ENCODE assay signal across 18 cellular contexts in the genomic region with DNA sequence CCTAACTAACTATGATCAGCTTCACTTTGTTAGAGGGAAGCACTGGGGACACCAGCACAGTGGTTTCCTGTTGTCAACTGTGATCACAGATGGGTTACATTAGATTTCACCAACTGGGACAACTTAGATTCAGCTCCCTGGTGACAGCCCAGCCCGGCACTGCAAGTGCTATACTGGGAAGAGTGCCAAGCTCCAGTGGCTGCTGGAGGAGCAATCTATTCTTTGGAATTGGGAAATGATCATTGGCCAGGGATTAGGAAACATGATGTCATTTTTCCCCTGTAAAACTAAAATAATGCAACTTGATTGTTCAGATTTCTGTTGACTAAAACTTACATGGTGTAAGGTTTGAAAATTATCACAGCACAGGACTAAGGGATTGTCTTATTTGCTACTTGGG. TPM values are rescaled to one million over a fixed set of nuclear protein-coding genes. Genes with fewer than 3 reads are reported as not detected.
DNase-seq lines count a peak whose midpoint lies in the region; ATAC-seq and TF ChIP-seq lines count a peak whose summit lies in the region.
"Had no signal": no experiment of that assay in that cellular context is flagged by ENCODE, and none has a peak within 500 bp of the region (broad histone marks: within the 10 kb centered on the region; RNA-seq: fewer than 3 reads in every experiment).

No MANE protein-coding gene starts in this region.

- no peak overlapping the region for H3K9ac ChIP-seq in smooth muscle cell (ENCODE audit: low read depth)

- H3K27ac ChIP-seq in right lobe of liver (peak overlapping the region in 1 of 3 donors; percentile 48), transverse colon (no peak overlapping the region), smooth muscle cell (ENCODE audit: low read depth) (no peak overlapping the region)
- H3K27ac ChIP-seq: pancreas, stomach had no signal

- H3K79me2 ChIP-seq in smooth muscle cell (ENCODE audit: low read depth) = no peaks in the 10 kb centered on the region

- TF ChIP-seq POLR2A in right lobe of liver (IDR thresholded peaks at IDR 0.05) = no peak
- no peak for TF ChIP-seq POLR2A in transverse colon (IDR thresholded peaks at IDR 0.05)

- H3F3A ChIP-seq in smooth muscle cell (ENCODE audit: low read depth) = no peaks in the 10 kb centered on the region

- H3K4me1 ChIP-seq in right lobe of liver (peaks cover 0 to 13% (median 0%) of the 10 kb centered on the region in 4 donors), transverse colon (no peaks in the 10 kb centered on the region), smooth muscle cell (ENCODE audit: low read depth) (no peaks in the 10 kb centered on the region)
- H3K4me1 ChIP-seq: pancreas, stomach had no signal

- DNase-seq in AG10803 (ENCODE audit: low read depth) = peak; percentile 20
- peak; percentile 14 for DNase-seq in NCI-H2171 (lab: John Stamatoyannopoulos, UW)
- peak; percentile 39 for DNase-seq in fibroblast of mammary gland (ENCODE audit: low read depth)
- peak; percentile 69 to 70 (median 70) for DNase-seq in right lobe of liver
- no peak for DNase-seq in transverse colon
- no peak for DNase-seq in smooth muscle cell (lab: John Stamatoyannopoulos, UW; ENCODE audit: unreplicated experiment)
- DNase-seq in germinal center (ENCODE audit: low spot score) = no peak
- DNase-seq: activated CD4-positive, alpha-beta T cell treated with anti-CD3 and anti-CD28 coated beads for 36 hours; CD4-positive, alpha-beta T cell; DMS79; naive thymus-derived CD4-positive, alpha-beta T cell; NCI-H187; NCI-H446 treated with DMSO at 0.1 percent for 48 hours; pancreas; stimulated activated CD4-positive, alpha-beta T cell treated with anti-CD3 and anti-CD28 coated beads, Interleukin-2, amount 100 ng/mL, for 48 hours; stomach had no signal

- H3K4me3 ChIP-seq in AG10803 (ENCODE audit: low read length) (no peak overlapping the region), fibroblast of mammary gland (ENCODE audit: control insufficient read depth, low read depth, low read length) (no peak overlapping the region), right lobe of liver (no peak overlapping the region), transverse colon (no peak overlapping the region), smooth muscle cell (no peak overlapping the region)
- H3K4me3 ChIP-seq: K562, pancreas, stomach had no signal

- no peak overlapping the region for H3K4me2 ChIP-seq in smooth muscle cell

- H3K9me3 ChIP-seq in right lobe of liver (no peaks in the 10 kb centered on the region), transverse colon (peaks cover 0 to 5% of the 10 kb centered on the region in 2 donors), smooth muscle cell (replicated peaks; ENCODE audit: low read depth) (peaks cover 5% of the 10 kb centered on the region)
- H3K9me3 ChIP-seq: pancreas had no signal

- H3K27me3 ChIP-seq in right lobe of liver (no peaks in the 10 kb centered on the region), transverse colon (no peaks in the 10 kb centered on the region), smooth muscle cell (ENCODE audit: low read depth) (no peaks in the 10 kb centered on the region)
- H3K27me3 ChIP-seq: pancreas, stomach had no signal

- TF ChIP-seq EP300 in transverse colon (IDR thresholded peaks at IDR 0.05; ENCODE audit: low read depth) = no peak

- peak; percentile 49 to 70 (median 53) for ATAC-seq in right lobe of liver
- ATAC-seq in HG03097 (IDR thresholded peaks at IDR 0.05; ENCODE audit: low FRiP score, unreplicated experiment) = no peak
- ATAC-seq: activated CD4-positive, alpha-beta T cell treated with anti-CD3 and anti-CD28 coated beads for 36 hours; K562; naive thymus-derived CD4-positive, alpha-beta T cell; pancreas had no signal

- 20% methylated on average over 1 of the region's 1 CpG for WGBS in right lobe of liver (ENCODE audit: insufficient coverage, low coverage, low lambda C conversion rate, missing lambda C conversion rate)
- WGBS in transverse colon (ENCODE audit: low coverage in 1 of 2), 2 donors = 50% methylated on average over 1 of the region's 1 CpG; no CpG with 5 or more reads in 1 of the 2 donors
- 86% methylated on average over 1 of the region's 1 CpG for WGBS in smooth muscle cell (ENCODE audit: low lambda C conversion rate)

- intact Hi-C loops in right lobe of liver (cut with DNase I) = no loop called here
- intact Hi-C loops in transverse colon (cut with DNase I; ENCODE audit: low total_unique reads) = no loop called here

- no peak overlapping the region for H2AFZ ChIP-seq in smooth muscle cell (ENCODE audit: low read depth)

- in situ Hi-C loops in transverse colon (cut with MboI; ENCODE audit: low pct_ligation_motif_present in 1 of 4, low pct_unique_long_range_greater_than_20kb in 1 of 4, low sequenced_read_pairs in 3 of 4) = no loop called here

- H4K20me1 ChIP-seq in smooth muscle cell (ENCODE audit: low read depth) = no peaks in the 10 kb centered on the region

- H3K36me3 ChIP-seq in right lobe of liver = peaks cover 14 to 98% (median 60%) of the 10 kb centered on the region in 4 donors
- peaks cover 0 to 72% (median 35%) of the 10 kb centered on the region in 4 donors for H3K36me3 ChIP-seq in transverse colon
- H3K36me3 ChIP-seq in smooth muscle cell (ENCODE audit: low read depth) = peaks cover 52% of the 10 kb centered on the region

- TF ChIP-seq CTCF in AG10803 (conservative IDR thresholded peaks at IDR 0.05; ENCODE audit: low read length) (no peak), fibroblast of mammary gland (conservative IDR thresholded peaks at IDR 0.05; ENCODE audit: control insufficient read depth, insufficient read depth, low read depth, low read length) (no peak), right lobe of liver (IDR thresholded peaks at IDR 0.05) (no peak), transverse colon (IDR thresholded peaks at IDR 0.05) (no peak), smooth muscle cell (IDR thresholded peaks at IDR 0.05; ENCODE audit: borderline replicate concordance, insufficient read depth, poor library complexity, severe bottlenecking) (no peak)

RNA-seq across cellular contexts. Expression of a gene that starts 33.2 kb away (rescaled TPM):
- total RNA-seq in right lobe of liver = 1,000 to 10,000 TPM in 1 of 6 experiments, 100 to 1,000 TPM in 5; 477 to 1,242 (median 773) TPM
- 10 to 100 TPM in 3 of 4 donors, 1 to 10 TPM in 1; 2.6 to 90.0 (median 51.6) TPM for total RNA-seq in transverse colon
- total RNA-seq in smooth muscle cell = 67.1 and 70.5 TPM in 2 replicates
- 67.8 and 74.4 TPM in 2 replicates for polyA plus RNA-seq in smooth muscle cell
- polyA plus RNA-seq: K562 had no signal

RNA-seq across cellular contexts. Expression of a gene that starts 41.3 kb away (rescaled TPM):
- total RNA-seq in right lobe of liver (1 to 10 TPM in 1 of 6 experiments, under 1 TPM in 5; 0.06 to 1.2 (median 0.37) TPM), transverse colon (1 to 10 TPM; 2.2 to 4.9 (median 3.4) TPM), smooth muscle cell (0.54 and 0.67 TPM in 2 replicates)
- polyA plus RNA-seq in smooth muscle cell = 0.31 and 0.53 TPM in 2 replicates

Comparison
In these comparisons a context has a peak if more than half of its experiments do, and no peak if none do; other contexts are left out.
1. DNase-seq: peak in AG10803 (single experiment), NCI-H2171 (single experiment), fibroblast of mammary gland (single experiment) and right lobe of liver (3 of 3); none in transverse colon (single experiment), smooth muscle cell (single experiment) and germinal center (single experiment).